1 cellular context compared by ENCODE assay signal in the genomic region with DNA sequence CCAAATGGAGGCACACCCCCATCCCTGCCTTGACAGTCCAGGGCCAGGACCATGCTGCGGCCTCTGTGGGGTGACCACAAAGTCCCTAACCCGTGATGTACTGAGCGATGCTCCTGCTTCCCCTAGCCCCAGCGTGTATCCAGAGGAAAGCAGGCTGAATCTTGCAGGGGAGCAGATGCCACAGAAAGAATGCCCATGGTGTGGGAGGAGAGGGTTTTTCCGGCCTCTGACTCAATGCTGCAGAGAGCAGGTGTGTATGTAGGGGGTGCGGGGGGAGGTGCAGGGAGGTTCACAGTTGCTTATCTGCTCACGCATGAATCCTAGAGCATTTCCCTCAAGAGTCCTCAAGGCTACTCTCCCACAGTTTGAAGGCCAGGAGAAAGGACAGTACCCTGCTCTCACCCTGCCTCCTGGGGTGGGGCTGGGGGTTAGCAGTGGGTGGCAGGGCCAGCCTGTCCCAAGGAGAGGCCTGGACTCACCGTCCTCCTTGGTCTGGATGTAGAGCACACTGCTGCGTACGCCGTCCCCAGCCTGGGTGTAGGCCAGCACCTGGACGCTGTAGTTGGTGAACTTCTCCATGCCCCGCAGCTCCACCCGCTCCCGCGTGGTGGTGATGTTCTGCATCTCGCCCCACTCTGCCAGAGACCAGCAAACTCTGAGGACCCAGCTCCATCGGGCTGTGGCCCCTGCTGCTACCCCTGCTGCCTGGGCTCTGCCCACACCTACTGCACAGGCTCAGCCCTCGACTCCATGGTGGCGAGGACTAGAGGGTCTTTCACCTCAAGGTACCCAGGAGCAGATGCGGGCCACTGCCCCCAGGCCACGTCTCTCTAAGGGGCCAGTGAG.
TF ChIP-seq lines count a peak whose summit lies in the region.

No MANE protein-coding gene starts in this region.

TF ChIP-seq in GM12878, 131 proteins besides CTCF, POLR2A, EP300 and RAD21 (continued from another document):
- TF ChIP-seq, protein P1, sequence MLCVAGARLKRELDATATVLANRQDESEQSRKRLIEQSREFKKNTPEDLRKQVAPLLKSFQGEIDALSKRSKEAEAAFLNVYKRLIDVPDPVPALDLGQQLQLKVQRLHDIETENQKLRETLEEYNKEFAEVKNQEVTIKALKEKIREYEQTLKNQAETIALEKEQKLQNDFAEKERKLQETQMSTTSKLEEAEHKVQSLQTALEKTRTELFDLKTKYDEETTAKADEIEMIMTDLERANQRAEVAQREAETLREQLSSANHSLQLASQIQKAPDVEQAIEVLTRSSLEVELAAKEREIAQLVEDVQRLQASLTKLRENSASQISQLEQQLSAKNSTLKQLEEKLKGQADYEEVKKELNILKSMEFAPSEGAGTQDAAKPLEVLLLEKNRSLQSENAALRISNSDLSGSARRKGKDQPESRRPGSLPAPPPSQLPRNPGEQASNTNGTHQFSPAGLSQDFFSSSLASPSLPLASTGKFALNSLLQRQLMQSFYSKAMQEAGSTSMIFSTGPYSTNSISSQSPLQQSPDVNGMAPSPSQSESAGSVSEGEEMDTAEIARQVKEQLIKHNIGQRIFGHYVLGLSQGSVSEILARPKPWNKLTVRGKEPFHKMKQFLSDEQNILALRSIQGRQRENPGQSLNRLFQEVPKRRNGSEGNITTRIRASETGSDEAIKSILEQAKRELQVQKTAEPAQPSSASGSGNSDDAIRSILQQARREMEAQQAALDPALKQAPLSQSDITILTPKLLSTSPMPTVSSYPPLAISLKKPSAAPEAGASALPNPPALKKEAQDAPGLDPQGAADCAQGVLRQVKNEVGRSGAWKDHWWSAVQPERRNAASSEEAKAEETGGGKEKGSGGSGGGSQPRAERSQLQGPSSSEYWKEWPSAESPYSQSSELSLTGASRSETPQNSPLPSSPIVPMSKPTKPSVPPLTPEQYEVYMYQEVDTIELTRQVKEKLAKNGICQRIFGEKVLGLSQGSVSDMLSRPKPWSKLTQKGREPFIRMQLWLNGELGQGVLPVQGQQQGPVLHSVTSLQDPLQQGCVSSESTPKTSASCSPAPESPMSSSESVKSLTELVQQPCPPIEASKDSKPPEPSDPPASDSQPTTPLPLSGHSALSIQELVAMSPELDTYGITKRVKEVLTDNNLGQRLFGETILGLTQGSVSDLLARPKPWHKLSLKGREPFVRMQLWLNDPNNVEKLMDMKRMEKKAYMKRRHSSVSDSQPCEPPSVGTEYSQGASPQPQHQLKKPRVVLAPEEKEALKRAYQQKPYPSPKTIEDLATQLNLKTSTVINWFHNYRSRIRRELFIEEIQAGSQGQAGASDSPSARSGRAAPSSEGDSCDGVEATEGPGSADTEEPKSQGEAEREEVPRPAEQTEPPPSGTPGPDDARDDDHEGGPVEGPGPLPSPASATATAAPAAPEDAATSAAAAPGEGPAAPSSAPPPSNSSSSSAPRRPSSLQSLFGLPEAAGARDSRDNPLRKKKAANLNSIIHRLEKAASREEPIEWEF (IDR thresholded peaks at IDR 0.05; ENCODE audit: insufficient replicate concordance, low read depth, low read length), result no peak
- no peak for TF ChIP-seq SRF (IDR thresholded peaks at IDR 0.05; ENCODE audit: low read depth in 2 of 2, low read length in 2 of 2)
- TF ChIP-seq, protein P2, sequence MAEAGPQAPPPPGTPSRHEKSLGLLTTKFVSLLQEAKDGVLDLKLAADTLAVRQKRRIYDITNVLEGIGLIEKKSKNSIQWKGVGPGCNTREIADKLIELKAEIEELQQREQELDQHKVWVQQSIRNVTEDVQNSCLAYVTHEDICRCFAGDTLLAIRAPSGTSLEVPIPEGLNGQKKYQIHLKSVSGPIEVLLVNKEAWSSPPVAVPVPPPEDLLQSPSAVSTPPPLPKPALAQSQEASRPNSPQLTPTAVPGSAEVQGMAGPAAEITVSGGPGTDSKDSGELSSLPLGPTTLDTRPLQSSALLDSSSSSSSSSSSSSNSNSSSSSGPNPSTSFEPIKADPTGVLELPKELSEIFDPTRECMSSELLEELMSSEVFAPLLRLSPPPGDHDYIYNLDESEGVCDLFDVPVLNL (IDR thresholded peaks at IDR 0.05; ENCODE audit: low read depth, low read length), result no peak
- no peak for TF ChIP-seq EZH2 (IDR thresholded peaks at IDR 0.05; ENCODE audit: borderline replicate concordance, control insufficient read depth, low read depth, low read length)
- TF ChIP-seq SUZ12 (IDR thresholded peaks at IDR 0.05; ENCODE audit: unreplicated experiment), result no peak
- TF ChIP-seq FOS (IDR thresholded peaks at IDR 0.05; ENCODE audit: borderline replicate concordance, extremely low read depth, insufficient read length), result no peak
- TF ChIP-seq, protein P3, sequence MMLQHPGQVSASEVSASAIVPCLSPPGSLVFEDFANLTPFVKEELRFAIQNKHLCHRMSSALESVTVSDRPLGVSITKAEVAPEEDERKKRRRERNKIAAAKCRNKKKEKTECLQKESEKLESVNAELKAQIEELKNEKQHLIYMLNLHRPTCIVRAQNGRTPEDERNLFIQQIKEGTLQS (IDR thresholded peaks at IDR 0.05; ENCODE audit: borderline replicate concordance, extremely low read depth, low read depth, low read length), result no peak
- TF ChIP-seq BRCA1 (IDR thresholded peaks at IDR 0.05; ENCODE audit: low read depth, low read length), result no peak
- TF ChIP-seq SIX5 (IDR thresholded peaks at IDR 0.05; ENCODE audit: low read depth, low read length, severe bottlenecking), result no peak
- TF ChIP-seq CREB1 (IDR thresholded peaks at IDR 0.05; ENCODE audit: low read depth), result 0 out of 2 replicates have a peak, but pooled peaks have one; percentile 21
- peak; percentile 55 for TF ChIP-seq NBN (IDR thresholded peaks at IDR 0.05)
- TF ChIP-seq SREBF1 (IDR thresholded peaks at IDR 0.05; ENCODE audit: low read length), result no peak
- peak; percentile 91 for TF ChIP-seq PAX5 (IDR thresholded peaks at IDR 0.05; ENCODE audit: borderline replicate concordance, low read depth, low read length)
- no peak for TF ChIP-seq NRF1 (conservative IDR thresholded peaks at IDR 0.05; ENCODE audit: low read depth, low read length)
- peak; percentile 76 for TF ChIP-seq CREM (IDR thresholded peaks at IDR 0.05; ENCODE audit: low read depth)
- TF ChIP-seq, protein P4, sequence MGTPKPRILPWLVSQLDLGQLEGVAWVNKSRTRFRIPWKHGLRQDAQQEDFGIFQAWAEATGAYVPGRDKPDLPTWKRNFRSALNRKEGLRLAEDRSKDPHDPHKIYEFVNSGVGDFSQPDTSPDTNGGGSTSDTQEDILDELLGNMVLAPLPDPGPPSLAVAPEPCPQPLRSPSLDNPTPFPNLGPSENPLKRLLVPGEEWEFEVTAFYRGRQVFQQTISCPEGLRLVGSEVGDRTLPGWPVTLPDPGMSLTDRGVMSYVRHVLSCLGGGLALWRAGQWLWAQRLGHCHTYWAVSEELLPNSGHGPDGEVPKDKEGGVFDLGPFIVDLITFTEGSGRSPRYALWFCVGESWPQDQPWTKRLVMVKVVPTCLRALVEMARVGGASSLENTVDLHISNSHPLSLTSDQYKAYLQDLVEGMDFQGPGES (IDR thresholded peaks at IDR 0.05), result no peak
- peak; percentile 57; the same call in 1 of the 2 replicates for TF ChIP-seq FOXM1 (IDR thresholded peaks at IDR 0.05; ENCODE audit: low read depth, low read length)
- TF ChIP-seq, protein P5, sequence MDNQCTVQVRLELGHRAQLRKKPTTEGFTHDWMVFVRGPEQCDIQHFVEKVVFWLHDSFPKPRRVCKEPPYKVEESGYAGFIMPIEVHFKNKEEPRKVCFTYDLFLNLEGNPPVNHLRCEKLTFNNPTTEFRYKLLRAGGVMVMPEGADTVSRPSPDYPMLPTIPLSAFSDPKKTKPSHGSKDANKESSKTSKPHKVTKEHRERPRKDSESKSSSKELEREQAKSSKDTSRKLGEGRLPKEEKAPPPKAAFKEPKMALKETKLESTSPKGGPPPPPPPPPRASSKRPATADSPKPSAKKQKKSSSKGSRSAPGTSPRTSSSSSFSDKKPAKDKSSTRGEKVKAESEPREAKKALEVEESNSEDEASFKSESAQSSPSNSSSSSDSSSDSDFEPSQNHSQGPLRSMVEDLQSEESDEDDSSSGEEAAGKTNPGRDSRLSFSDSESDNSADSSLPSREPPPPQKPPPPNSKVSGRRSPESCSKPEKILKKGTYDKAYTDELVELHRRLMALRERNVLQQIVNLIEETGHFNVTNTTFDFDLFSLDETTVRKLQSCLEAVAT (IDR thresholded peaks at IDR 0.05), result no peak
- TF ChIP-seq RCOR1 (conservative IDR thresholded peaks at IDR 0.05; ENCODE audit: low read depth, low read length), result no peak
